ENCODE assay signal across 20 cellular contexts in the genomic region with DNA sequence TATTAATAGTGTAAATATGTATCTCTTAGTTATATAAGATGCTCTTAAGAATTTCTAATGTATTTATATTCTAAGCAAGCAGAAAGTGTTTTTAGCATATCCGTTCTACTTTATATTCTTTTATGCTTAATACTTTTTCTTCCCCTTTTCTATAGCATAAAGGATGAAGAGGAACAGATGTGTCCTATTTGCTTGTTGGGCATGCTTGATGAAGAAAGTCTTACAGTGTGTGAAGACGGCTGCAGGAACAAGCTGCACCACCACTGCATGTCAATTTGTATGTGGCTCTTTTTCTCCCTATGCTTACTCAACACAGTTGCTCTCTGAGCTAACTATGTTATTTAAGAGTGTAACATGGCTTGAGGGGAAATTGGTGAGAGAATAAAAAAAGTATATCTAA.
"Had no signal": no experiment of that assay in that cellular context is flagged by ENCODE, and none has a peak within 500 bp of the region (broad histone marks: within the 10 kb centered on the region; RNA-seq: fewer than 3 reads in every experiment).

No MANE protein-coding gene starts in this region.

- H3K9me3 ChIP-seq: colonic mucosa, prostate gland had no signal

- H3K9me3 Mint-ChIP-seq: activated naive CD4-positive, alpha-beta T cell treated with anti-CD3 and anti-CD28 coated beads, Interleukin-2, amount 50 U/mL, for 72 hours; activated T-helper 2 cell treated with anti-CD3 and anti-CD28 coated beads, Interferon-gamma antibody, Interleukin-2, Interleukin-4, amounts not matched to agents 10 μg/mL and 5 μg/mL and 100 μg/mL, durations not matched to agents 14 hours and 24 hours and 36 hours; brain; type B pancreatic cell had no signal

- H3K27ac ChIP-seq: colonic mucosa, prostate gland, WERI-Rb-1 had no signal

- H3K4me1 Mint-ChIP-seq: brain had no signal

- DNase-seq: activated CD4-positive, alpha-beta T cell treated with anti-CD3 and anti-CD28 coated beads for 4 hours; activated CD8-positive, alpha-beta memory T cell treated with anti-CD3 and anti-CD28 coated beads, Interleukin-2, amount 50 U/mL, for 48 hours; amygdala; central memory CD4-positive, alpha-beta T cell; colonic mucosa; kidney glomerular epithelial cell; left ventricle myocardium superior; mesenchymal stem cell; right cardiac atrium; small intestine; stimulated activated CD4-positive, alpha-beta T cell treated with anti-CD3 and anti-CD28 coated beads, Interleukin-4, amount 100 ng/mL, for 24 hours; stimulated activated naive CD8-positive, alpha-beta T cell treated with anti-CD3 and anti-CD28 coated beads, Interleukin-15, Interleukin-2, amounts not matched to agents 100 U/mL and 50 U/mL, for 24 hours; T-helper 1 cell; WERI-Rb-1 had no signal

- H3K27ac Mint-ChIP-seq: activated T-helper 2 cell treated with anti-CD3 and anti-CD28 coated beads, Interferon-gamma antibody, Interleukin-2, Interleukin-4, amounts not matched to agents 10 μg/mL and 5 μg/mL and 100 μg/mL, durations not matched to agents 14 hours and 24 hours and 36 hours; brain; type B pancreatic cell had no signal

- H3K27me3 Mint-ChIP-seq: brain, type B pancreatic cell had no signal

- H3K4me3 Mint-ChIP-seq: brain, type B pancreatic cell had no signal

- H3K27me3 ChIP-seq: colonic mucosa had no signal

- ATAC-seq: activated naive CD4-positive, alpha-beta T cell treated with anti-CD3 and anti-CD28 coated beads, Interleukin-2, amount 50 U/mL, for 72 hours; esophagus mucosa; left ventricle myocardium superior; right cardiac atrium; stimulated activated naive CD8-positive, alpha-beta T cell treated with anti-CD3 and anti-CD28 coated beads, Interleukin-15, Interleukin-2, amounts not matched to agents 100 U/mL and 50 U/mL, for 24 hours had no signal

- H3K4me3 ChIP-seq: colonic mucosa, prostate gland had no signal

- H3K36me3 ChIP-seq: colonic mucosa, prostate gland had no signal

- H3K4me1 ChIP-seq: colonic mucosa, prostate gland had no signal
